In genomic region chr10:44112280-44112679, GRCh38 we compare ENCODE assay signal across 8 cellular contexts.
DNase-seq lines count a peak whose midpoint lies in the region; ATAC-seq and TF ChIP-seq lines count a peak whose summit lies in the region.
"Not testable (repeated sequence)": the region's sequence is repeated elsewhere in the genome, so short reads cannot be mapped to it uniquely, and the experiment has no call there.

No MANE protein-coding gene starts in this region.

- H3K27me3 ChIP-seq in HUES6 (ENCODE audit: control insufficient read depth, insufficient read depth, low read length); NT2/D1 (ENCODE audit: insufficient read depth, insufficient read length); body of pancreas; hepatocyte; thyroid gland: not testable (repeated sequence)

- not testable (repeated sequence) for ATAC-seq in body of pancreas; Right ventricle myocardium superior (ENCODE audit: poor library complexity)

- peak overlapping the region; percentile 33 for H3K4me2 ChIP-seq in hepatocyte

- H3K79me2 ChIP-seq in hepatocyte, result not testable (repeated sequence)

- TF ChIP-seq CTCF in body of pancreas (IDR thresholded peaks at IDR 0.05), result peak in 2 of 7 experiments; percentile 0 to 3
- TF ChIP-seq CTCF in hepatocyte (IDR thresholded peaks at IDR 0.05; ENCODE audit: poor library complexity); thyroid gland (IDR thresholded peaks at IDR 0.05): not testable (repeated sequence)

- H3K27ac ChIP-seq in HUES6 (ENCODE audit: low read depth, low read length), result peak overlapping the region; percentile 71; the same call in 1 of the 2 replicates
- H3K27ac ChIP-seq in body of pancreas, hepatocyte, thyroid gland: not testable (repeated sequence)

- not testable (repeated sequence) for H2AFZ ChIP-seq in hepatocyte

- not testable (repeated sequence) for H3K9me3 ChIP-seq in HUES6 (ENCODE audit: control insufficient read depth, insufficient read depth, low read depth, low read length); body of pancreas; hepatocyte (ENCODE audit: low read depth); thyroid gland
- peaks cover 11% of the 10 kb centered on the region; the same call in 1 of the 2 replicates for H3K9me3 ChIP-seq in NT2/D1 (ENCODE audit: insufficient read depth, low read length)

- 47 to 57% methylated on average over 4 of the region's 4 CpGs for WGBS in body of pancreas, 2 donors
- WGBS in hepatocyte (ENCODE audit: low lambda C conversion rate, missing lambda C conversion rate), result 67% methylated on average over 4 of the region's 4 CpGs
- 48 to 56% methylated on average over 4 of the region's 4 CpGs for WGBS in thyroid gland, 2 donors

- peak; percentile 69 for DNase-seq in ELF-1 (ENCODE audit: low read depth, low spot score)
- peak; percentile 56 for DNase-seq in NT2/D1 (ENCODE audit: low read depth, low spot score)
- peak in 3 of 4 donors; percentile 47 to 55 (median 50) for DNase-seq in body of pancreas
- DNase-seq in Right ventricle myocardium superior, result peak; percentile 55
- DNase-seq in hepatocyte (ENCODE audit: low spot score), result not testable (repeated sequence)
- peak; percentile 60 for DNase-seq in mucosa of gallbladder (ENCODE audit: low spot score)
- peak; percentile 48 to 68 for DNase-seq in thyroid gland

- H3K4me3 ChIP-seq in HUES6 (ENCODE audit: low read depth, low read length), result peak overlapping the region; percentile 35; the same call in 1 of the 2 replicates
- not testable (repeated sequence) for H3K4me3 ChIP-seq in NT2/D1 (ENCODE audit: insufficient read length, low read depth); body of pancreas; hepatocyte; thyroid gland (replicated peaks in 1 of 3)

- H3K36me3 ChIP-seq in HUES6 (ENCODE audit: control insufficient read depth, insufficient read depth, low read length); NT2/D1 (ENCODE audit: insufficient read depth, insufficient read length, low read length); body of pancreas (replicated peaks in 1 of 2; ENCODE audit: insufficient read depth in 1 of 2, low read depth in 2 of 2); hepatocyte (replicated peaks; ENCODE audit: insufficient read depth, low read depth); thyroid gland: not testable (repeated sequence)

- H3K9ac ChIP-seq in HUES6 (ENCODE audit: low read length), result peak overlapping the region; percentile 44
- H3K9ac ChIP-seq in NT2/D1 (ENCODE audit: insufficient read length, low read depth), result not testable (repeated sequence)

- not testable (repeated sequence) for TF ChIP-seq POLR2A in body of pancreas (IDR thresholded peaks at IDR 0.05); thyroid gland (IDR thresholded peaks at IDR 0.05)

- intact Hi-C loops in body of pancreas (cut with DNase I); Right ventricle myocardium superior (cut with DNase I); thyroid gland (cut with DNase I): not testable (repeated sequence)

- not testable (repeated sequence) for H3K4me1 ChIP-seq in HUES6 (ENCODE audit: control insufficient read depth, insufficient read depth, low read length); NT2/D1 (ENCODE audit: insufficient read depth, insufficient read length); body of pancreas; hepatocyte (ENCODE audit: insufficient read depth)
- peaks cover 0 to 13% of the 10 kb centered on the region in 2 donors for H3K4me1 ChIP-seq in thyroid gland

- H3K9me2 ChIP-seq in hepatocyte (replicated peaks; ENCODE audit: insufficient read depth), result not testable (repeated sequence)

- not testable (repeated sequence) for H4K20me1 ChIP-seq in hepatocyte (ENCODE audit: insufficient read depth, poor library complexity, severe bottlenecking)
